In genomic region chr7:157495594-157495993, GRCh38 we compare ENCODE assay signal across 15 cellular contexts.
DNase-seq lines count a peak whose midpoint lies in the region; ATAC-seq and TF ChIP-seq lines count a peak whose summit lies in the region.
"Had no signal": no experiment of that assay in that cellular context is flagged by ENCODE, and none has a peak within 500 bp of the region (broad histone marks: within the 10 kb centered on the region; RNA-seq: fewer than 3 reads in every experiment).

No MANE protein-coding gene starts in this region.

- peak overlapping the region; percentile 76 for H3K4me2 ChIP-seq in OCI-LY3 (ENCODE audit: low read length)
- H3K4me2 ChIP-seq: A549 had no signal

- peak; percentile 50 for ATAC-seq in GM21526 (IDR thresholded peaks at IDR 0.05; ENCODE audit: low FRiP score, unreplicated experiment)
- ATAC-seq in stimulated activated effector memory CD8-positive, alpha-beta T cell treated with anti-CD3 and anti-CD28 coated beads, Interleukin-12 subunit alpha, Interleukin-12 subunit beta, amount 100 ng/mL, for 72 hours, result peak; percentile 48
- ATAC-seq: A549, WTC11 had no signal

- no peaks in the 10 kb centered on the region for H4K20me1 ChIP-seq in OCI-LY3 (ENCODE audit: insufficient read depth, low read length)

- peaks cover 12% of the 10 kb centered on the region; the same call in 1 of the 2 replicates for H3K9me3 ChIP-seq in OCI-LY3 (ENCODE audit: insufficient read depth, low read length)

- TF ChIP-seq CTCF in OCI-LY3 (IDR thresholded peaks at IDR 0.05; ENCODE audit: low read depth, low read length), result no peak
- no peak for TF ChIP-seq CTCF in coronary artery (IDR thresholded peaks at IDR 0.05)

- H3K9me3 Mint-ChIP-seq in activated CD4-positive, alpha-beta T cell treated with anti-CD3 and anti-CD28 coated beads, Interleukin-2, amount 10 ng/mL, durations not matched to agents 24 days and 14 days, result peaks cover 8% of the 10 kb centered on the region
- H3K9me3 Mint-ChIP-seq in stimulated activated effector memory CD8-positive, alpha-beta T cell treated with anti-CD3 and anti-CD28 coated beads, Interleukin-12 subunit alpha, Interleukin-12 subunit beta, amount 100 ng/mL, for 72 hours, result peaks cover 3% of the 10 kb centered on the region

- H3K27me3 Mint-ChIP-seq in activated CD4-positive, alpha-beta T cell treated with anti-CD3 and anti-CD28 coated beads, Interleukin-2, amount 10 ng/mL, durations not matched to agents 24 days and 14 days, result peaks cover 25% of the 10 kb centered on the region

- peaks cover 35% of the 10 kb centered on the region for H3K4me1 Mint-ChIP-seq in activated CD4-positive, alpha-beta T cell treated with anti-CD3 and anti-CD28 coated beads, Interleukin-2, amount 10 ng/mL, durations not matched to agents 24 days and 14 days
- H3K4me1 Mint-ChIP-seq in stimulated activated effector memory CD8-positive, alpha-beta T cell treated with anti-CD3 and anti-CD28 coated beads, Interleukin-12 subunit alpha, Interleukin-12 subunit beta, amount 100 ng/mL, for 72 hours, result peaks cover 36% of the 10 kb centered on the region
- H3K4me1 Mint-ChIP-seq: WTC11 had no signal

- peak overlapping the region; percentile 45 for H3K27ac Mint-ChIP-seq in activated CD4-positive, alpha-beta T cell treated with anti-CD3 and anti-CD28 coated beads, Interleukin-2, amount 10 ng/mL, durations not matched to agents 24 days and 14 days
- no peak overlapping the region for H3K27ac Mint-ChIP-seq in stimulated activated effector memory CD8-positive, alpha-beta T cell treated with anti-CD3 and anti-CD28 coated beads, Interleukin-12 subunit alpha, Interleukin-12 subunit beta, amount 100 ng/mL, for 72 hours
- H3K27ac Mint-ChIP-seq: WTC11 had no signal

- H3K4me1 ChIP-seq in OCI-LY3 (ENCODE audit: low read length), result peaks cover 23% of the 10 kb centered on the region
- H3K4me1 ChIP-seq: ascending aorta, upper lobe of left lung had no signal

- H3K9ac ChIP-seq in OCI-LY3 (ENCODE audit: low read length), result peak overlapping the region; percentile 24; the same call in 1 of the 2 replicates

- no peak overlapping the region for H3K4me3 Mint-ChIP-seq in activated CD4-positive, alpha-beta T cell treated with anti-CD3 and anti-CD28 coated beads, Interleukin-2, amount 10 ng/mL, durations not matched to agents 24 days and 14 days
- H3K4me3 Mint-ChIP-seq in stimulated activated effector memory CD8-positive, alpha-beta T cell treated with anti-CD3 and anti-CD28 coated beads, Interleukin-12 subunit alpha, Interleukin-12 subunit beta, amount 100 ng/mL, for 72 hours, result peak overlapping the region; percentile 36
- H3K4me3 Mint-ChIP-seq: WTC11 had no signal

- no peak overlapping the region for H3K27ac ChIP-seq in OCI-LY3 (ENCODE audit: low read length)
- no peak overlapping the region for H3K27ac ChIP-seq in coronary artery
- H3K27ac ChIP-seq: A549, ascending aorta, upper lobe of left lung had no signal

- no peaks in the 10 kb centered on the region for H3K79me2 ChIP-seq in OCI-LY3 (ENCODE audit: low read length)

- no peaks in the 10 kb centered on the region for H3K36me3 ChIP-seq in OCI-LY3 (replicated peaks; ENCODE audit: low read depth, low read length)
- H3K36me3 ChIP-seq: ascending aorta, upper lobe of left lung had no signal

- peaks cover 21% of the 10 kb centered on the region; the same call in 1 of the 2 replicates for H3K27me3 ChIP-seq in OCI-LY3 (ENCODE audit: low read depth, low read length)
- H3K27me3 ChIP-seq: ascending aorta, upper lobe of left lung had no signal

- DNase-seq in activated CD4-positive, alpha-beta T cell treated with anti-CD3 and anti-CD28 coated beads, Interleukin-2, amount 10 ng/mL, durations not matched to agents 24 days and 14 days, result no peak
- DNase-seq in activated CD4-positive, alpha-beta T cell treated with anti-CD3 and anti-CD28 coated beads for 1 hour, result no peak
- DNase-seq in stimulated activated effector memory CD8-positive, alpha-beta T cell treated with anti-CD3 and anti-CD28 coated beads, Interleukin-12 subunit alpha, Interleukin-12 subunit beta, amount 100 ng/mL, for 72 hours (ENCODE audit: low spot score in 2 of 2), result no peak
- DNase-seq in NCI-H524 (lab: John Stamatoyannopoulos, UW) (no peak), activated gamma-delta T cell (lab: John Stamatoyannopoulos, UW) (no peak), coronary artery (ENCODE audit: low spot score) (no peak)
- DNase-seq: NCI-H226, SHP77, upper lobe of left lung had no signal

- no peak overlapping the region for H2AFZ ChIP-seq in OCI-LY3 (ENCODE audit: low read depth, low read length)

- H3K36me3 Mint-ChIP-seq in activated CD4-positive, alpha-beta T cell treated with anti-CD3 and anti-CD28 coated beads, Interleukin-2, amount 10 ng/mL, durations not matched to agents 24 days and 14 days (ENCODE audit: low read depth), result peaks cover 8% of the 10 kb centered on the region
- no peaks in the 10 kb centered on the region for H3K36me3 Mint-ChIP-seq in stimulated activated effector memory CD8-positive, alpha-beta T cell treated with anti-CD3 and anti-CD28 coated beads, Interleukin-12 subunit alpha, Interleukin-12 subunit beta, amount 100 ng/mL, for 72 hours

- intact Hi-C loops in activated CD4-positive, alpha-beta T cell treated with anti-CD3 and anti-CD28 coated beads, Interleukin-2, amount 10 ng/mL, durations not matched to agents 24 days and 14 days (cut with micrococcal nuclease), result loop anchor here (10.0 kb wide), 1 partner anchor 191 kb away; no protein-coding TSS in a partner anchor

- H3K4me3 ChIP-seq in OCI-LY3 (ENCODE audit: low read length), result peak overlapping the region; percentile 56
- no peak overlapping the region for H3K4me3 ChIP-seq in coronary artery
- H3K4me3 ChIP-seq: A549, ascending aorta, lung, upper lobe of left lung had no signal
